In genomic region chr1:230948903-230949302, GRCh38 we compare ENCODE assay signal across 16 cellular contexts. TPM values are rescaled to one million over a fixed set of nuclear protein-coding genes. Genes with fewer than 3 reads are reported as not detected.
A peak's percentile ranks its signal among the peaks of the same experiment; 100 is the strongest.
DNase-seq lines count a peak whose midpoint lies in the region; ATAC-seq and TF ChIP-seq lines count a peak whose summit lies in the region.
"Had no signal": no experiment of that assay in that cellular context is flagged by ENCODE, and none has a peak within 500 bp of the region (broad histone marks: within the 10 kb centered on the region; RNA-seq: fewer than 3 reads in every experiment).

No MANE protein-coding gene starts in this region.

- no peaks in the 10 kb centered on the region for H3K27me3 ChIP-seq in BLaER1 treated with 17β-estradiol and CSF1 and Interleukin-3, amounts not matched to agents 10 nM and 100 nM

- H3K9me3 Mint-ChIP-seq in activated B cell treated with CpG ODN at 0.5 μM for 24 hours: no peaks in the 10 kb centered on the region
- H3K9me3 Mint-ChIP-seq in naive B cell: no peaks in the 10 kb centered on the region
- H3K9me3 Mint-ChIP-seq in stimulated activated naive B cell treated with anti-CD40 and anti-IgM and Interleukin-4, amounts not matched to agents 10 μg/mL and 1 μg/mL and 100 μg/mL, for 72 hours: peaks cover 0 to 1% of the 10 kb centered on the region in 2 donors
- H3K9me3 Mint-ChIP-seq: CD8-positive, alpha-beta T cell had no signal

- peaks cover 4 to 15% (median 13%) of the 10 kb centered on the region in 10 experiments; a peak in 18 of 20 replicates for H3K4me1 ChIP-seq in BLaER1 treated with 17β-estradiol and CSF1 and Interleukin-3, amounts not matched to agents 10 nM and 100 nM

- intact Hi-C loops in activated B cell treated with CpG ODN at 0.5 μM for 24 hours (cut with micrococcal nuclease): loop anchor here (1.0 kb wide), 1 partner anchor 29 kb away; the partner anchor contains the start of gene TTC13

- H4K20me1 ChIP-seq in BLaER1 treated with 17β-estradiol and CSF1 and Interleukin-3, amounts not matched to agents 10 nM and 100 nM: no peaks in the 10 kb centered on the region; a peak in 1 of 22 replicates

- H3K27me3 Mint-ChIP-seq in activated B cell treated with CpG ODN at 0.5 μM for 24 hours (no peaks in the 10 kb centered on the region), naive B cell (no peaks in the 10 kb centered on the region)
- H3K27me3 Mint-ChIP-seq in stimulated activated naive B cell treated with anti-CD40 and anti-IgM and Interleukin-4, amounts not matched to agents 10 μg/mL and 1 μg/mL and 100 μg/mL, for 72 hours: no peaks in the 10 kb centered on the region

- ATAC-seq in activated B cell treated with CpG ODN at 0.5 μM for 24 hours (ENCODE audit: low read depth): no peak
- ATAC-seq in naive B cell (ENCODE audit: low read depth in 2 of 2): no peak
- ATAC-seq in stimulated activated naive B cell treated with anti-CD40 and anti-IgM and Interleukin-4, amounts not matched to agents 10 μg/mL and 1 μg/mL and 100 μg/mL, for 72 hours (replicated peaks): no peak
- ATAC-seq in GM21737 (IDR thresholded peaks at IDR 0.05; ENCODE audit: unreplicated experiment): no peak
- ATAC-seq in HG02610 (IDR thresholded peaks at IDR 0.05; ENCODE audit: unreplicated experiment): no peak
- ATAC-seq: CD8-positive, alpha-beta T cell; HCT116 had no signal

- POLR2A ChIA-PET in activated B cell treated with CpG ODN at 0.5 μM for 24 hours (lab: Charles Lee): interaction anchor here (1.2 kb wide), 1 partner anchor 30 kb away, joined by 21 read pairs; the partner anchor contains the start of genes ARV1 and TTC13

- peaks cover 18 to 70% (median 30%) of the 10 kb centered on the region in 11 experiments; a peak in 21 of 22 replicates for H3K36me3 ChIP-seq in BLaER1 treated with 17β-estradiol and CSF1 and Interleukin-3, amounts not matched to agents 10 nM and 100 nM

- CTCF ChIA-PET in activated B cell treated with CpG ODN at 0.5 μM for 24 hours (lab: Charles Lee): interaction anchor here (0.8 kb wide), 1 partner anchor 32 kb away, joined by 3 read pairs; no protein-coding TSS in a partner anchor

- H3K4me1 Mint-ChIP-seq in activated B cell treated with CpG ODN at 0.5 μM for 24 hours (peaks cover 23% of the 10 kb centered on the region), naive B cell (peaks cover 17 to 29% (median 24%) of the 10 kb centered on the region in 3 donors)
- peaks cover 17 to 49% of the 10 kb centered on the region in 2 donors for H3K4me1 Mint-ChIP-seq in stimulated activated naive B cell treated with anti-CD40 and anti-IgM and Interleukin-4, amounts not matched to agents 10 μg/mL and 1 μg/mL and 100 μg/mL, for 72 hours

- DNase-seq in activated B cell treated with CpG ODN at 0.5 μM for 24 hours (no peak), naive B cell (no peak), C1 segment of cervical spinal cord (lab: John Stamatoyannopoulos, UW) (no peak)
- DNase-seq in stimulated activated naive B cell treated with anti-CD40 and anti-IgM and Interleukin-4, amounts not matched to agents 10 μg/mL and 1 μg/mL and 100 μg/mL, for 72 hours: no peak
- DNase-seq: ACHN; CD8-positive, alpha-beta T cell; COR-L47; DND-41; GF-D8; GM23248; IMR-90 had no signal

- no peak overlapping the region for H3K27ac ChIP-seq in BLaER1 treated with 17β-estradiol and CSF1 and Interleukin-3, amounts not matched to agents 10 nM and 100 nM
- H3K27ac ChIP-seq: GM23248 had no signal

- H3K36me3 Mint-ChIP-seq in activated B cell treated with CpG ODN at 0.5 μM for 24 hours (ENCODE audit: low read depth) (peaks cover 59% of the 10 kb centered on the region), naive B cell (peaks cover 7 to 19% of the 10 kb centered on the region in 2 donors)
- H3K36me3 Mint-ChIP-seq in stimulated activated naive B cell treated with anti-CD40 and anti-IgM and Interleukin-4, amounts not matched to agents 10 μg/mL and 1 μg/mL and 100 μg/mL, for 72 hours: peaks cover 41 to 43% of the 10 kb centered on the region in 2 donors

- peak overlapping the region in 6 of 11 experiments; percentile 14 to 59 (median 36); a peak in 8 of 22 replicates for H3K4me2 ChIP-seq in BLaER1 treated with 17β-estradiol and CSF1 and Interleukin-3, amounts not matched to agents 10 nM and 100 nM

- H3K9ac ChIP-seq in BLaER1 treated with 17β-estradiol and CSF1 and Interleukin-3, amounts not matched to agents 10 nM and 100 nM: no peak overlapping the region
- H3K9ac ChIP-seq: GM23248 had no signal

- H3K9me3 ChIP-seq in BLaER1 treated with 17β-estradiol and CSF1 and Interleukin-3, amounts not matched to agents 10 nM and 100 nM (replicated peaks in 1 of 11): peaks cover 0 to 1% (median 0%) of the 10 kb centered on the region in 11 experiments; a peak in 1 of 22 replicates

- H3K27ac Mint-ChIP-seq in activated B cell treated with CpG ODN at 0.5 μM for 24 hours (peak overlapping the region; percentile 42), naive B cell (peak overlapping the region in 5 of 6 donors; percentile 43 to 96 (median 73))
- H3K27ac Mint-ChIP-seq in stimulated activated naive B cell treated with anti-CD40 and anti-IgM and Interleukin-4, amounts not matched to agents 10 μg/mL and 1 μg/mL and 100 μg/mL, for 72 hours: peak overlapping the region; percentile 68
- H3K27ac Mint-ChIP-seq: CD8-positive, alpha-beta T cell had no signal

- no peak overlapping the region for H3K4me3 ChIP-seq in BLaER1 treated with 17β-estradiol and CSF1 and Interleukin-3, amounts not matched to agents 10 nM and 100 nM
- H3K4me3 ChIP-seq: GM23248 had no signal

- peak overlapping the region; percentile 45 for H3K4me3 Mint-ChIP-seq in activated B cell treated with CpG ODN at 0.5 μM for 24 hours
- peak overlapping the region in 5 of 8 donors; percentile 9 to 83 (median 67) for H3K4me3 Mint-ChIP-seq in naive B cell
- H3K4me3 Mint-ChIP-seq in stimulated activated naive B cell treated with anti-CD40 and anti-IgM and Interleukin-4, amounts not matched to agents 10 μg/mL and 1 μg/mL and 100 μg/mL, for 72 hours: peak overlapping the region; percentile 11 to 79
- H3K4me3 Mint-ChIP-seq: CD14-positive monocyte; CD8-positive, alpha-beta T cell had no signal

- TF ChIP-seq CTCF in activated B cell treated with CpG ODN at 0.5 μM for 24 hours (IDR thresholded peaks at IDR 0.05): no peak

RNA-seq across cellular contexts. Expression of gene TTC13, which starts 29.8 kb away (rescaled TPM):
- total RNA-seq in activated B cell treated with CpG ODN at 0.5 μM for 24 hours: 30.9 and 35.4 TPM in 2 replicates
- polyA plus RNA-seq in naive B cell (ENCODE audit: low read depth in 6 of 6): 10 to 100 TPM in 3 of 6 donors, 1 to 10 TPM in 3; 3.4 to 14.6 (median 9.9) TPM

RNA-seq across cellular contexts. Expression of gene ARV1, which starts 30.0 kb away (rescaled TPM):
- total RNA-seq in activated B cell treated with CpG ODN at 0.5 μM for 24 hours: 13.1 and 13.7 TPM in 2 replicates
- polyA plus RNA-seq in naive B cell (ENCODE audit: low read depth in 6 of 6): 10 to 100 TPM; 33.6 to 46.4 (median 38.8) TPM
